ENCODE assay signal across 17 cellular contexts in genomic region chr22:46364341-46365165, GRCh38. TPM values are rescaled to one million over a fixed set of nuclear protein-coding genes. Genes with fewer than 3 reads are reported as not detected.
A peak's percentile ranks its signal among the peaks of the same experiment; 100 is the strongest.
DNase-seq lines count a peak whose midpoint lies in the region; ATAC-seq and TF ChIP-seq lines count a peak whose summit lies in the region.
"Had no signal": no experiment of that assay in that cellular context is flagged by ENCODE, and none has a peak within 500 bp of the region (broad histone marks: within the 10 kb centered on the region; RNA-seq: fewer than 3 reads in every experiment).

No MANE protein-coding gene starts in this region.

- intact Hi-C loops in spleen (cut with DNase I; ENCODE audit: low total_unique reads) (loop anchor here (5.0 kb wide), 1 partner anchor 178 kb away; no protein-coding TSS in a partner anchor), left colon (cut with DNase I, micrococcal nuclease) (loop anchor here (5.0 to 10.0 kb wide), 2 partner anchors 178 to 180 kb away; no protein-coding TSS in a partner anchor)

- POLR2A ChIA-PET in HEK293 (lab: Yijun Ruan, JAX), result no interaction called here

- 65 to 90% (median 78%) methylated on average over 7 to 26 of the region's 26 CpGs for WGBS in spleen, 5 donors

- peaks cover 6% of the 10 kb centered on the region; the same call in 1 of the 2 replicates for H3K36me3 ChIP-seq in BLaER1
- H3K36me3 ChIP-seq in HEK293 (ENCODE audit: control insufficient read depth in 2 of 2, insufficient read depth in 1 of 2, low read length in 2 of 2), result peaks cover 0 to 56% of the 10 kb centered on the region in 2 experiments; a peak in 1 of 3 replicates
- H3K36me3 ChIP-seq in spleen, result peaks cover 0 to 37% (median 0%) of the 10 kb centered on the region in 6 donors
- H3K36me3 ChIP-seq: SJCRH30 had no signal

- TF ChIP-seq POLR2A in spleen (IDR thresholded peaks at IDR 0.05), result no peak

- TF ChIP-seq CTCF in HEK293 (tag by site-specific recombination; IDR thresholded peaks at IDR 0.05) (no peak), spleen (IDR thresholded peaks at IDR 0.05 in 8 of 11, conservative IDR thresholded peaks at IDR 0.05 in 3 of 11) (no peak)

- H3K27me3 ChIP-seq in BLaER1, result peaks cover 59% of the 10 kb centered on the region
- H3K27me3 ChIP-seq in spleen (replicated peaks in 1 of 7), result peaks cover 0 to 41% (median 12%) of the 10 kb centered on the region in 7 donors

- H3K9ac ChIP-seq in BLaER1, result no peak overlapping the region

- CTCF ChIA-PET in HEK293 (lab: Yijun Ruan, JAX), result no interaction called here

- H3K4me3 ChIP-seq in BLaER1, result peak overlapping the region; percentile 19; the same call in 1 of the 2 replicates
- no peak overlapping the region for H3K4me3 ChIP-seq in HEK293 (ENCODE audit: low read depth, low read length)
- H3K4me3 ChIP-seq in spleen, result no peak overlapping the region
- H3K4me3 ChIP-seq: GM23338, SJCRH30 had no signal

- H3K4me2 ChIP-seq in BLaER1, result peak overlapping the region; percentile 89
- H3K4me2 ChIP-seq: GM23338 had no signal

- ATAC-seq in left colon, result no peak
- ATAC-seq: GM23338, HCT116 had no signal

- DNase-seq in germinal center (ENCODE audit: low spot score) (peak; percentile 41), spleen (peak; percentile 76), left colon (no peak), amniotic stem cell (lab: John Stamatoyannopoulos, UW) (no peak), SKM-1 (lab: John Stamatoyannopoulos, UW; ENCODE audit: unreplicated experiment) (no peak)
- DNase-seq: CD4-positive, CD25-positive, alpha-beta regulatory T cell; COR-L47; DMS 273 treated with DMSO at 0.1 percent for 48 hours; GF-D8; MM.1S; NCI-H1092 treated with DMSO at 0.1 percent for 48 hours; NCI-H2081 treated with DMSO at 0.1 percent for 48 hours; SJCRH30 had no signal

- H3K27ac ChIP-seq in BLaER1 (no peak overlapping the region), HEK293 (ENCODE audit: extremely low read depth, low read depth, low read length) (no peak overlapping the region), spleen (no peak overlapping the region)
- H3K27ac ChIP-seq: SJCRH30 had no signal

- H3K4me1 ChIP-seq in BLaER1 (peaks cover 64% of the 10 kb centered on the region), HEK293 (ENCODE audit: control insufficient read depth, insufficient read depth, low read length) (no peaks in the 10 kb centered on the region), spleen (peaks cover 0 to 16% (median 6%) of the 10 kb centered on the region in 6 donors)
- H3K4me1 ChIP-seq: SJCRH30 had no signal

- peaks cover 86% of the 10 kb centered on the region for H4K20me1 ChIP-seq in BLaER1

- no peaks in the 10 kb centered on the region for H3K9me3 ChIP-seq in BLaER1
- H3K9me3 ChIP-seq in HEK293 (ENCODE audit: control insufficient read depth, insufficient read depth, low read depth, low read length), result no peaks in the 10 kb centered on the region
- no peaks in the 10 kb centered on the region for H3K9me3 ChIP-seq in spleen
- H3K9me3 ChIP-seq: SJCRH30 had no signal

TF ChIP-seq in HEK293, 187 proteins besides CTCF, POLR2A, EP300 and RAD21:
- TF ChIP-seq ZNF449 (tag by site-specific recombination; IDR thresholded peaks at IDR 0.05), result peak; percentile 72; the same call in 1 of the 2 replicates
- no peak for TF ChIP-seq ZNF239 (tag by site-specific recombination; IDR thresholded peaks at IDR 0.05)
- TF ChIP-seq ZNF513 (tag by site-specific recombination; IDR thresholded peaks at IDR 0.05), result no peak

RNA-seq across cellular contexts. Expression of gene TRMU, which starts 29.0 kb away (rescaled TPM):
- 10 to 100 TPM; 43.1 to 59.6 (median 49.8) TPM for total RNA-seq in spleen
- polyA plus RNA-seq in spleen, result 10 to 100 TPM; 23.7 to 32.4 (median 25.0) TPM
- 10 to 100 TPM; 30.9 to 44.5 TPM for total RNA-seq in left colon

Comparison
In these comparisons a context has a peak if more than half of its experiments do, and no peak if none do; other contexts are left out.
1. DNase-seq: peak in germinal center (single experiment) and spleen (single experiment); none in left colon (0 of 2), amniotic stem cell (single experiment) and SKM-1 (single experiment).